ENCODE assay signal across 22 cellular contexts in genomic region chr6:26361544-26361943, GRCh38. TPM values are rescaled to one million over a fixed set of nuclear protein-coding genes. Genes with fewer than 3 reads are reported as not detected.
DNase-seq lines count a peak whose midpoint lies in the region; ATAC-seq, FAIRE-seq and TF ChIP-seq lines count a peak whose summit lies in the region.
"Had no signal": no experiment of that assay in that cellular context is flagged by ENCODE, and none has a peak within 500 bp of the region (broad histone marks: within the 10 kb centered on the region; RNA-seq: fewer than 3 reads in every experiment).

No MANE protein-coding gene starts in this region.

- no peaks in the 10 kb centered on the region for H3K9me3 ChIP-seq in mucosa of descending colon
- H3K9me3 ChIP-seq: BE2C, lower lobe of right lung, suprapubic skin had no signal

- TF ChIP-seq POLR2A in GM12892 (IDR thresholded peaks at IDR 0.05; ENCODE audit: low read depth, low read length): no peak

- no peak for DNase-seq in T-helper 2 cell treated with Interferon-gamma antibody and Interleukin-4, amounts not matched to agents 5 μg/mL and 100 μg/mL, for 36 hours (ENCODE audit: low spot score)
- DNase-seq in T-helper 2 cell: no peak
- DNase-seq in GM12892 (ENCODE audit: insufficient read length): no peak
- DNase-seq in activated CD4-positive, alpha-beta memory T cell treated with anti-CD3 and anti-CD28 coated beads, Interleukin-2, amount 10 ng/mL, durations not matched to agents 7 days and 5 days: no peak
- DNase-seq in naive thymus-derived CD8-positive, alpha-beta T cell: no peak
- DNase-seq in mucosa of descending colon: no peak
- no peak for DNase-seq in amniotic stem cell (lab: John Stamatoyannopoulos, UW)
- DNase-seq: 8988T; activated CD4-positive, alpha-beta T cell treated with anti-CD3 and anti-CD28 coated beads, Interleukin-2, amount 50 U/mL, for 48 hours; BE2C; Kasumi-1; lower lobe of right lung; naive B cell; NCI-H2171 treated with DMSO at 0.1 percent for 48 hours; PC-3; posterior cingulate gyrus; stimulated activated CD4-positive, alpha-beta T cell treated with anti-CD3 and anti-CD28 coated beads, Interleukin-4, amount 100 ng/mL, for 1 hour had no signal

- peak overlapping the region; percentile 87 for H3K27ac Mint-ChIP-seq in T-helper 2 cell treated with Interferon-gamma antibody and Interleukin-4, amounts not matched to agents 5 μg/mL and 100 μg/mL, for 36 hours
- H3K27ac Mint-ChIP-seq in activated CD4-positive, alpha-beta memory T cell treated with anti-CD3 and anti-CD28 coated beads, Interleukin-2, amount 10 ng/mL, durations not matched to agents 7 days and 5 days: peak overlapping the region; percentile 69
- H3K27ac Mint-ChIP-seq in naive thymus-derived CD8-positive, alpha-beta T cell: peak overlapping the region in 9 of 10 donors; percentile 70 to 99 (median 89)

- H3K36me3 ChIP-seq in mucosa of descending colon (ENCODE audit: low read depth): no peaks in the 10 kb centered on the region
- H3K36me3 ChIP-seq: BE2C, lower lobe of right lung, suprapubic skin had no signal

- intact Hi-C loops in mucosa of descending colon (cut with DNase I, micrococcal nuclease): no loop called here

- CTCF ChIA-PET in activated CD4-positive, alpha-beta memory T cell treated with anti-CD3 and anti-CD28 coated beads, Interleukin-2, amount 10 ng/mL, durations not matched to agents 7 days and 5 days (lab: Charles Lee): interaction anchor here (1.1 kb wide), 1 partner anchor 20 kb away, joined by 3 read pairs; no protein-coding TSS in a partner anchor

- peak overlapping the region; percentile 73 for H3K4me3 Mint-ChIP-seq in T-helper 2 cell treated with Interferon-gamma antibody and Interleukin-4, amounts not matched to agents 5 μg/mL and 100 μg/mL, for 36 hours
- H3K4me3 Mint-ChIP-seq in activated CD4-positive, alpha-beta memory T cell treated with anti-CD3 and anti-CD28 coated beads, Interleukin-2, amount 10 ng/mL, durations not matched to agents 7 days and 5 days: no peak overlapping the region
- H3K4me3 Mint-ChIP-seq in naive thymus-derived CD8-positive, alpha-beta T cell: peak overlapping the region in 6 of 10 donors; percentile 9 to 92 (median 80)

- TF ChIP-seq CTCF in mucosa of descending colon (IDR thresholded peaks at IDR 0.05): no peak

- H3K27me3 Mint-ChIP-seq in T-helper 2 cell treated with Interferon-gamma antibody and Interleukin-4, amounts not matched to agents 5 μg/mL and 100 μg/mL, for 36 hours (ENCODE audit: low read depth): no peaks in the 10 kb centered on the region
- H3K27me3 Mint-ChIP-seq in activated CD4-positive, alpha-beta memory T cell treated with anti-CD3 and anti-CD28 coated beads, Interleukin-2, amount 10 ng/mL, durations not matched to agents 7 days and 5 days: no peaks in the 10 kb centered on the region
- no peaks in the 10 kb centered on the region for H3K27me3 Mint-ChIP-seq in naive thymus-derived CD8-positive, alpha-beta T cell

- no peak overlapping the region for H3K4me3 ChIP-seq in mucosa of descending colon
- H3K4me3 ChIP-seq: lower lobe of right lung, suprapubic skin had no signal

- FAIRE-seq in GM12892 (lab: Jason Lieb, UNC): peak; percentile 27
- FAIRE-seq: G401.6, TTC549 had no signal

- ATAC-seq in naive thymus-derived CD8-positive, alpha-beta T cell: no peak
- ATAC-seq in SK-N-SH treated with all-trans-retinoic acid at 6 μM for 48 hours: no peak
- no peak for ATAC-seq in mucosa of descending colon
- ATAC-seq: HCT116, lower lobe of right lung, PC-3 had no signal

- H3K4me1 Mint-ChIP-seq in T-helper 2 cell treated with Interferon-gamma antibody and Interleukin-4, amounts not matched to agents 5 μg/mL and 100 μg/mL, for 36 hours (ENCODE audit: low read depth): peaks cover 38% of the 10 kb centered on the region
- H3K4me1 Mint-ChIP-seq in activated CD4-positive, alpha-beta memory T cell treated with anti-CD3 and anti-CD28 coated beads, Interleukin-2, amount 10 ng/mL, durations not matched to agents 7 days and 5 days: peaks cover 48% of the 10 kb centered on the region
- H3K4me1 Mint-ChIP-seq in naive thymus-derived CD8-positive, alpha-beta T cell: peaks cover 25 to 42% (median 32%) of the 10 kb centered on the region in 4 donors

- no peaks in the 10 kb centered on the region for H3K9me3 Mint-ChIP-seq in T-helper 2 cell treated with Interferon-gamma antibody and Interleukin-4, amounts not matched to agents 5 μg/mL and 100 μg/mL, for 36 hours
- no peaks in the 10 kb centered on the region for H3K9me3 Mint-ChIP-seq in activated CD4-positive, alpha-beta memory T cell treated with anti-CD3 and anti-CD28 coated beads, Interleukin-2, amount 10 ng/mL, durations not matched to agents 7 days and 5 days
- no peaks in the 10 kb centered on the region for H3K9me3 Mint-ChIP-seq in naive thymus-derived CD8-positive, alpha-beta T cell
- H3K9me3 Mint-ChIP-seq: naive B cell had no signal

- POLR2A ChIA-PET in activated CD4-positive, alpha-beta memory T cell treated with anti-CD3 and anti-CD28 coated beads, Interleukin-2, amount 10 ng/mL, durations not matched to agents 7 days and 5 days (lab: Charles Lee): interaction anchor here (3.0 kb wide), 1 partner anchor 112 kb away, joined by 15 read pairs; no protein-coding TSS in a partner anchor
- POLR2A ChIA-PET in naive thymus-derived CD8-positive, alpha-beta T cell (lab: Charles Lee): interaction anchor here (1.4 kb wide), 1 partner anchor 18 kb away, joined by 3 read pairs; no protein-coding TSS in a partner anchor

- peaks cover 2% of the 10 kb centered on the region for H3K4me1 ChIP-seq in mucosa of descending colon (ENCODE audit: low read depth)

- no peaks in the 10 kb centered on the region for H3K36me3 Mint-ChIP-seq in T-helper 2 cell treated with Interferon-gamma antibody and Interleukin-4, amounts not matched to agents 5 μg/mL and 100 μg/mL, for 36 hours (ENCODE audit: low read depth)
- peaks cover 2% of the 10 kb centered on the region for H3K36me3 Mint-ChIP-seq in activated CD4-positive, alpha-beta memory T cell treated with anti-CD3 and anti-CD28 coated beads, Interleukin-2, amount 10 ng/mL, durations not matched to agents 7 days and 5 days (ENCODE audit: low read depth)
- no peaks in the 10 kb centered on the region for H3K36me3 Mint-ChIP-seq in naive thymus-derived CD8-positive, alpha-beta T cell
- H3K36me3 Mint-ChIP-seq: naive B cell had no signal

TF ChIP-seq in SK-N-SH treated with all-trans-retinoic acid at 6 μM for 48 hours, 23 proteins besides CTCF, POLR2A, EP300 and RAD21 (continues in another document):
- TF ChIP-seq PATZ1 (CRISPR knock-in tag; IDR thresholded peaks at IDR 0.05; ENCODE audit: borderline replicate concordance) (no peak), TCF4 (CRISPR knock-in tag; IDR thresholded peaks at IDR 0.05; ENCODE audit: borderline replicate concordance) (no peak), CSDC2 (CRISPR knock-in tag; IDR thresholded peaks at IDR 0.05) (no peak)

RNA-seq across cellular contexts. Expression of gene BTN3A2, which starts 3.5 kb away (rescaled TPM):
- 65.0 TPM for polyA plus RNA-seq in GM12892 (2012; ENCODE audit: missing spikeins)
- 100 to 1,000 TPM; 120 to 130 TPM for total RNA-seq in activated CD4-positive, alpha-beta memory T cell treated with anti-CD3 and anti-CD28 coated beads, Interleukin-2, amount 10 ng/mL, durations not matched to agents 7 days and 5 days
- total RNA-seq in naive thymus-derived CD8-positive, alpha-beta T cell: 100 to 1,000 TPM; 148 to 158 TPM
- polyA plus RNA-seq in naive thymus-derived CD8-positive, alpha-beta T cell: 100 to 1,000 TPM; 119 to 160 (median 151) TPM
- total RNA-seq in mucosa of descending colon: 10 to 100 TPM; 48.0 to 55.1 (median 48.7) TPM

RNA-seq across cellular contexts. Expression of gene BTN2A2, which starts 21.4 kb away (rescaled TPM):
- 40.1 TPM for polyA plus RNA-seq in GM12892 (2012; ENCODE audit: missing spikeins)
- 10 to 100 TPM; 23.4 to 25.7 TPM for total RNA-seq in activated CD4-positive, alpha-beta memory T cell treated with anti-CD3 and anti-CD28 coated beads, Interleukin-2, amount 10 ng/mL, durations not matched to agents 7 days and 5 days
- 10 to 100 TPM; 24.6 to 26.8 TPM for total RNA-seq in naive thymus-derived CD8-positive, alpha-beta T cell
- 1 to 10 TPM; 2.3 to 5.8 (median 2.7) TPM for polyA plus RNA-seq in naive thymus-derived CD8-positive, alpha-beta T cell
- 10 to 100 TPM in 1 of 3 donors, 1 to 10 TPM in 2; 7.0 to 12.6 (median 9.2) TPM for total RNA-seq in mucosa of descending colon

RNA-seq across cellular contexts. Expression of gene BTN3A1, which starts 40.5 kb away (rescaled TPM):
- polyA plus RNA-seq in GM12892 (2012; ENCODE audit: missing spikeins): 42.5 TPM
- 100 to 1,000 TPM; 100 to 103 TPM for total RNA-seq in activated CD4-positive, alpha-beta memory T cell treated with anti-CD3 and anti-CD28 coated beads, Interleukin-2, amount 10 ng/mL, durations not matched to agents 7 days and 5 days
- total RNA-seq in naive thymus-derived CD8-positive, alpha-beta T cell: 100 to 1,000 TPM; 245 to 250 TPM
- 10 to 100 TPM; 39.8 to 63.0 (median 47.3) TPM for polyA plus RNA-seq in naive thymus-derived CD8-positive, alpha-beta T cell
- 10 to 100 TPM; 25.5 to 45.8 (median 34.4) TPM for total RNA-seq in mucosa of descending colon
